ENCODE assay signal across 26 cellular contexts in genomic region chr6:167467282-167467681, GRCh38.
DNase-seq lines count a peak whose midpoint lies in the region; ATAC-seq, FAIRE-seq and TF ChIP-seq lines count a peak whose summit lies in the region.
"Had no signal": no experiment of that assay in that cellular context is flagged by ENCODE, and none has a peak within 500 bp of the region (broad histone marks: within the 10 kb centered on the region; RNA-seq: fewer than 3 reads in every experiment).

No MANE protein-coding gene starts in this region.

- no peak for ATAC-seq in left cardiac atrium
- ATAC-seq in WTC11: no peak
- ATAC-seq in CD8-positive, alpha-beta T cell: no peak
- ATAC-seq: A549, GM12878 had no signal

- POLR2A ChIA-PET in WTC11 (lab: Charles Lee) (no interaction called here), H1 (lab: Charles Lee; ENCODE audit: partially characterized antibody) (no interaction called here)
- POLR2A ChIA-PET in CD8-positive, alpha-beta T cell (lab: Charles Lee): no interaction called here

- no peak overlapping the region for H3K9ac ChIP-seq in H1 (replicated peaks in 1 of 4; ENCODE audit: extremely low read depth in 1 of 4, low read depth in 3 of 4, low read length in 3 of 4)
- H3K9ac ChIP-seq: BLaER1 treated with 17β-estradiol and CSF1 and Interleukin-3, amounts not matched to agents 10 nM and 100 nM had no signal

- 0 out of 2 replicates have a peak, but pooled peaks cover 2% of the 10 kb centered on the region for H3K27me3 Mint-ChIP-seq in WTC11 (ENCODE audit: low read depth)
- peaks cover 16% of the 10 kb centered on the region for H3K27me3 Mint-ChIP-seq in osteocyte (ENCODE audit: unreplicated experiment)
- no peaks in the 10 kb centered on the region for H3K27me3 Mint-ChIP-seq in CD8-positive, alpha-beta T cell (ENCODE audit: low read depth)
- H3K27me3 Mint-ChIP-seq: CD4-positive, alpha-beta T cell had no signal

- no peaks in the 10 kb centered on the region for H3K23me2 ChIP-seq in H1 (ENCODE audit: low read depth, low read length)

- no peak overlapping the region for H2AFZ ChIP-seq in H1 (ENCODE audit: low read length)

- no peak overlapping the region for H3K18ac ChIP-seq in H1 (ENCODE audit: extremely low read depth, low read length)

- no peak overlapping the region for H3K14ac ChIP-seq in H1 (ENCODE audit: insufficient read length)

- no peaks in the 10 kb centered on the region for H4K20me1 ChIP-seq in H1 (replicated peaks in 1 of 2; ENCODE audit: control insufficient read depth in 1 of 2, insufficient read depth in 2 of 2, low read length in 2 of 2)
- H4K20me1 ChIP-seq: BLaER1 treated with 17β-estradiol and CSF1 and Interleukin-3, amounts not matched to agents 10 nM and 100 nM had no signal

- H3K79me2 ChIP-seq in H1 (ENCODE audit: control insufficient read depth in 1 of 2, insufficient read depth in 2 of 2, low read length in 2 of 2): no peaks in the 10 kb centered on the region

- TF ChIP-seq RAD21 in H1 (IDR thresholded peaks at IDR 0.05 in 1 of 2, conservative IDR thresholded peaks at IDR 0.05 in 1 of 2; ENCODE audit: low read depth in 2 of 2, low read length in 2 of 2): no peak

- H3K27ac ChIP-seq in right atrium auricular region: no peak overlapping the region
- no peak overlapping the region for H3K27ac ChIP-seq in H1 (ENCODE audit: low read depth, low read length)
- H3K27ac ChIP-seq in CD8-positive, alpha-beta T cell (ENCODE audit: low read depth, low read length): no peak overlapping the region
- H3K27ac ChIP-seq: 22Rv1; A549; BLaER1 treated with 17β-estradiol and CSF1 and Interleukin-3, amounts not matched to agents 10 nM and 100 nM; C4-2B had no signal

- H2BK120ac ChIP-seq in H1 (replicated peaks; ENCODE audit: low read depth, low read length): no peak overlapping the region

- no peak overlapping the region for H3K4ac ChIP-seq in H1 (replicated peaks; ENCODE audit: insufficient read length, low read depth, low read length)

- no peaks in the 10 kb centered on the region for H3K36me3 Mint-ChIP-seq in WTC11
- H3K36me3 Mint-ChIP-seq in osteocyte (ENCODE audit: unreplicated experiment): no peaks in the 10 kb centered on the region
- H3K36me3 Mint-ChIP-seq in CD8-positive, alpha-beta T cell: no peaks in the 10 kb centered on the region
- H3K36me3 Mint-ChIP-seq: CD8-positive, alpha-beta memory T cell had no signal

- H3K36me3 ChIP-seq in right atrium auricular region (no peaks in the 10 kb centered on the region), H1 (ENCODE audit: control insufficient read depth in 2 of 4, insufficient read depth in 4 of 4, low read length in 3 of 4) (no peaks in the 10 kb centered on the region)
- H3K36me3 ChIP-seq in CD8-positive, alpha-beta T cell (ENCODE audit: insufficient read depth, low read length): no peaks in the 10 kb centered on the region
- H3K36me3 ChIP-seq: BLaER1 treated with 17β-estradiol and CSF1 and Interleukin-3, amounts not matched to agents 10 nM and 100 nM had no signal

- no peak overlapping the region for H3K56ac ChIP-seq in H1 (replicated peaks; ENCODE audit: insufficient read length, low read depth, low read length)

- H3K9me3 Mint-ChIP-seq in WTC11 (no peaks in the 10 kb centered on the region), osteocyte (ENCODE audit: unreplicated experiment) (no peaks in the 10 kb centered on the region)
- H3K9me3 Mint-ChIP-seq in CD8-positive, alpha-beta T cell: no peaks in the 10 kb centered on the region
- H3K9me3 Mint-ChIP-seq: CD4-positive, alpha-beta T cell; CD8-positive, alpha-beta memory T cell had no signal

- H4K8ac ChIP-seq in H1 (ENCODE audit: extremely low read depth, insufficient read depth, low read length): no peak overlapping the region

- no peak overlapping the region for H4K91ac ChIP-seq in H1 (replicated peaks; ENCODE audit: insufficient read length, low read length)

- H2BK5ac ChIP-seq in H1 (ENCODE audit: low read depth, low read length): no peak overlapping the region

- no peaks in the 10 kb centered on the region for H3K79me1 ChIP-seq in H1 (ENCODE audit: low read depth, low read length)

- 88% methylated on average over 9 of the region's 9 CpGs; no CpG with 5 or more reads in 1 of the 2 experiments for WGBS in H1 (ENCODE audit: extremely low coverage in 1 of 2, insufficient coverage in 1 of 2, insufficient read length in 1 of 2, insufficient replicate concordance in 2 of 2, low coverage in 1 of 2, low lambda C conversion rate in 2 of 2, missing lambda C conversion rate in 1 of 2), 2 experiments

- CTCF ChIA-PET in WTC11 (lab: Charles Lee) (no interaction called here), H1 (lab: Charles Lee; ENCODE audit: partially characterized antibody) (interaction anchor here (0.9 kb wide), 1 partner anchor 11 kb away, joined by 3 read pairs; no protein-coding TSS in a partner anchor)
- CTCF ChIA-PET in CD8-positive, alpha-beta T cell (lab: Charles Lee): no interaction called here

- H3K9me3 ChIP-seq in right atrium auricular region (no peaks in the 10 kb centered on the region), H1 (ENCODE audit: insufficient read depth in 2 of 2, low read depth in 1 of 2, low read length in 1 of 2) (no peaks in the 10 kb centered on the region)
- no peaks in the 10 kb centered on the region for H3K9me3 ChIP-seq in CD8-positive, alpha-beta T cell (ENCODE audit: low read length)
- H3K9me3 ChIP-seq: A549; BLaER1 treated with 17β-estradiol and CSF1 and Interleukin-3, amounts not matched to agents 10 nM and 100 nM had no signal

- 0 out of 2 replicates have a peak overlapping the region, but pooled peaks have one; percentile 32 for H2BK15ac ChIP-seq in H1 (ENCODE audit: low read length)

- H3K4me3 ChIP-seq in right atrium auricular region: no peak overlapping the region
- no peak overlapping the region for H3K4me3 ChIP-seq in H1 (ENCODE audit: extremely low read depth in 1 of 4, insufficient read depth in 2 of 4, low read depth in 3 of 4, low read length in 4 of 4)
- no peak overlapping the region for H3K4me3 ChIP-seq in CD8-positive, alpha-beta T cell (ENCODE audit: low read depth, low read length)
- H3K4me3 ChIP-seq: A549; BLaER1 treated with 17β-estradiol and CSF1 and Interleukin-3, amounts not matched to agents 10 nM and 100 nM; GM12878 had no signal

- no peak overlapping the region for H2BK20ac ChIP-seq in H1 (ENCODE audit: low read length)

- H3K27ac Mint-ChIP-seq in WTC11 (no peak overlapping the region), osteocyte (ENCODE audit: unreplicated experiment) (no peak overlapping the region)
- H3K27ac Mint-ChIP-seq in CD8-positive, alpha-beta T cell: no peak overlapping the region
- H3K27ac Mint-ChIP-seq: B cell; CD4-positive, alpha-beta T cell; CD8-positive, alpha-beta memory T cell had no signal

- H2BK12ac ChIP-seq in H1 (ENCODE audit: low read depth, low read length): no peak overlapping the region

- H3K4me1 ChIP-seq in right atrium auricular region (peaks cover 0 to 10% of the 10 kb centered on the region in 2 donors), H1 (replicated peaks in 1 of 4; ENCODE audit: control insufficient read depth in 3 of 4, insufficient read depth in 4 of 4, low read length in 3 of 4) (peaks cover 0 to 4% (median 0%) of the 10 kb centered on the region in 4 experiments; a peak in 1 of 7 replicates)
- H3K4me1 ChIP-seq in CD8-positive, alpha-beta T cell (ENCODE audit: insufficient read depth, low read length): peaks cover 3% of the 10 kb centered on the region
- H3K4me1 ChIP-seq: A549 had no signal

- no peak overlapping the region for H4K5ac ChIP-seq in H1 (ENCODE audit: insufficient read length, low read depth, low read length)

- H3K4me1 Mint-ChIP-seq in WTC11 (peaks cover 14% of the 10 kb centered on the region), osteocyte (ENCODE audit: unreplicated experiment) (no peaks in the 10 kb centered on the region)
- H3K4me1 Mint-ChIP-seq in CD8-positive, alpha-beta T cell (ENCODE audit: low read depth): no peaks in the 10 kb centered on the region
- H3K4me1 Mint-ChIP-seq: B cell had no signal

- TF ChIP-seq POLR2A in H1 (IDR thresholded peaks at IDR 0.05; ENCODE audit: control extremely low read depth in 1 of 2, low read depth in 2 of 2, low read length in 2 of 2): no peak

- DNase-seq in right atrium auricular region (ENCODE audit: low spot score) (peak; percentile 1), left cardiac atrium (no peak), WTC11 (ENCODE audit: low spot score) (no peak), H1 (ENCODE audit: low read depth in 1 of 2, low spot score in 2 of 2) (no peak), osteocyte (ENCODE audit: extremely low spot score, unreplicated experiment) (peak; percentile 5), SW480 (ENCODE audit: low spot score) (no peak)
- DNase-seq in CD8-positive, alpha-beta T cell: no peak
- DNase-seq: AML-193; CD4-positive, alpha-beta T cell; CD8-positive, alpha-beta memory T cell; COR-L47; DMS 273 treated with DMSO at 0.1 percent for 48 hours; DMS153; DMS53; DMS79; DND-41; EL; GDM1 had no signal

- H3K27me3 ChIP-seq in right atrium auricular region: no peaks in the 10 kb centered on the region
- H3K27me3 ChIP-seq in H1 (replicated peaks in 1 of 4; ENCODE audit: control insufficient read depth in 3 of 4, extremely low read depth in 1 of 4, insufficient read depth in 3 of 4, low read length in 3 of 4): no peaks in the 10 kb centered on the region; a peak in 1 of 7 replicates
- H3K27me3 ChIP-seq in CD8-positive, alpha-beta T cell (ENCODE audit: insufficient read depth, low read length): no peaks in the 10 kb centered on the region
- H3K27me3 ChIP-seq: BLaER1 treated with 17β-estradiol and CSF1 and Interleukin-3, amounts not matched to agents 10 nM and 100 nM had no signal

- H3K4me3 Mint-ChIP-seq in WTC11 (no peak overlapping the region), osteocyte (ENCODE audit: unreplicated experiment) (no peak overlapping the region)
- no peak overlapping the region for H3K4me3 Mint-ChIP-seq in CD8-positive, alpha-beta T cell
- H3K4me3 Mint-ChIP-seq: B cell; CD4-positive, alpha-beta T cell; CD8-positive, alpha-beta memory T cell had no signal

- intact Hi-C loops in left cardiac atrium (cut with DNase I): no loop called here
- intact Hi-C loops in CD8-positive, alpha-beta T cell (cut with DNase I, micrococcal nuclease): no loop called here

- no peak for TF ChIP-seq CTCF in right atrium auricular region (IDR thresholded peaks at IDR 0.05)
- no peak for TF ChIP-seq CTCF in WTC11 (IDR thresholded peaks at IDR 0.05)
- TF ChIP-seq CTCF in H1 (IDR thresholded peaks at IDR 0.05; ENCODE audit: control extremely low read depth in 1 of 3, insufficient read depth in 1 of 3, low read depth in 1 of 3, low read length in 3 of 3): no peak
- TF ChIP-seq CTCF in osteocyte (IDR thresholded peaks at IDR 0.05): no peak
- no peak for TF ChIP-seq CTCF in CD8-positive, alpha-beta T cell (IDR thresholded peaks at IDR 0.05)

- no peak overlapping the region for H3K4me2 ChIP-seq in H1 (ENCODE audit: insufficient read depth in 1 of 2, low read depth in 2 of 2, low read length in 2 of 2)
- H3K4me2 ChIP-seq: A549 had no signal

- no peak for FAIRE-seq in H1 (lab: Jason Lieb, UNC)
- FAIRE-seq: A549, GM12878, GM12892, GM18507 had no signal

- no peak overlapping the region for H3K23ac ChIP-seq in H1 (ENCODE audit: insufficient read length)

- no peak for TF ChIP-seq EP300 in H1 (IDR thresholded peaks at IDR 0.05; ENCODE audit: borderline replicate concordance in 1 of 2, low read depth in 2 of 2, low read length in 2 of 2)

- no peak overlapping the region for H2AK5ac ChIP-seq in H1 (ENCODE audit: low read depth, low read length)

TF ChIP-seq in H1, 55 proteins besides CTCF, POLR2A, EP300 and RAD21 (continues in another document):
- no peak for TF ChIP-seq RXRA (IDR thresholded peaks at IDR 0.05; ENCODE audit: insufficient read depth, low read depth, low read length)

Comparison
In these comparisons a context has a peak if more than half of its experiments do, and no peak if none do; other contexts are left out.
1. DNase-seq: peak in right atrium auricular region (single experiment) and osteocyte (single experiment); none in left cardiac atrium (single experiment), WTC11 (single experiment), H1 (0 of 2), CD8-positive, alpha-beta T cell (0 of 7) and SW480 (single experiment).